ENCODE assay signal across 28 cellular contexts in the genomic region with DNA sequence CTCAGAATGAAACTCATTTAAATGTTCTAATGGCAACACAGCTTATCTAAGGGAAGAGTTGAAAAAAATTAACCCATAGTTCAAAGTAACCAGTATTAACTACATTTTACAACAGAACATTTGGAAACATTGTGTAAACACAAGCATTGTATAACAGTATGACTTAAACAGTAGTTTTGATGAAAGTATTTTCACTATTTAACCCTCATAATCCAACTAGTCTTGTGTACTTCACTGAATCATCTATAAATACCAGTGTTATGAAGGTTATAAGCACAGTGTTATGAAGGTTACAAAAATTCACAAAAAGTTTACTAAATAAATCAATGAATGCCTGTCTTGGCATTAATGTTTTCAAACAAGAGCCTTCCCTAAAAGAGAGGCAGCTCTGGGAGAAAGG.
DNase-seq lines count a peak whose midpoint lies in the region; ATAC-seq and TF ChIP-seq lines count a peak whose summit lies in the region.
"Had no signal": no experiment of that assay in that cellular context is flagged by ENCODE, and none has a peak within 500 bp of the region (broad histone marks: within the 10 kb centered on the region; RNA-seq: fewer than 3 reads in every experiment).

No MANE protein-coding gene starts in this region.

- no peak for ATAC-seq in gastroesophageal sphincter
- ATAC-seq: activated CD4-positive, CD25-positive, alpha-beta regulatory T cell treated with anti-CD3 and anti-CD28 coated beads, Interleukin-2, amount 50 U/mL, for 24 hours; activated naive CD8-positive, alpha-beta T cell treated with anti-CD3 and anti-CD28 coated beads, Interleukin-2, amount 50 U/mL, for 24 hours; activated T-cell treated with anti-CD3 and anti-CD28 coated beads, Interleukin-2, amount 50 U/mL, for 72 hours; naive thymus-derived CD8-positive, alpha-beta T cell; stimulated activated effector memory CD8-positive, alpha-beta T cell treated with anti-CD3 and anti-CD28 coated beads, Interleukin-12 subunit alpha, Interleukin-12 subunit beta, amount 100 ng/mL, for 72 hours; T-helper 17 cell had no signal

- no peak overlapping the region for H3K4me3 ChIP-seq in gastroesophageal sphincter
- no peak overlapping the region for H3K4me3 ChIP-seq in rectal smooth muscle tissue (ENCODE audit: low read length)
- H3K4me3 ChIP-seq: BLaER1, MG63, psoas muscle, upper lobe of left lung had no signal

- peak overlapping the region; percentile 8 for H3K27ac ChIP-seq in angular gyrus (ENCODE audit: low read depth, low read length)
- H3K27ac ChIP-seq in gastroesophageal sphincter, result peak overlapping the region in 3 of 4 donors; percentile 62 to 71 (median 67)
- H3K27ac ChIP-seq in rectal smooth muscle tissue (ENCODE audit: low read depth, low read length), result peak overlapping the region; percentile 16
- H3K27ac ChIP-seq: BLaER1, KMS-11 had no signal

- no peak for TF ChIP-seq POLR2A in gastroesophageal sphincter (IDR thresholded peaks at IDR 0.05)

- H3K4me1 ChIP-seq in gastroesophageal sphincter (peaks cover 14 to 67% (median 28%) of the 10 kb centered on the region in 3 donors), rectal smooth muscle tissue (ENCODE audit: control insufficient read depth, insufficient read depth, low read length) (peaks cover 34% of the 10 kb centered on the region)

- H3K27me3 ChIP-seq in gastroesophageal sphincter (no peaks in the 10 kb centered on the region), rectal smooth muscle tissue (ENCODE audit: control insufficient read depth, insufficient read depth, low read length) (no peaks in the 10 kb centered on the region)
- H3K27me3 ChIP-seq: BLaER1, MG63, upper lobe of left lung had no signal

- H3K9me3 ChIP-seq in gastroesophageal sphincter, result no peaks in the 10 kb centered on the region
- H3K9me3 ChIP-seq: MG63, psoas muscle, upper lobe of left lung had no signal

- peaks cover 0 to 9% of the 10 kb centered on the region in 2 donors for H3K36me3 ChIP-seq in gastroesophageal sphincter
- peaks cover 3% of the 10 kb centered on the region for H3K36me3 ChIP-seq in rectal smooth muscle tissue (ENCODE audit: control insufficient read depth, insufficient read depth, low read length)
- H3K36me3 ChIP-seq: MG63 had no signal

- TF ChIP-seq CTCF in gastroesophageal sphincter (IDR thresholded peaks at IDR 0.05), result no peak

- DNase-seq in HCEC 1CT (peak; percentile 25), RPMI8226 (no peak), NCI-H226 (no peak), DMS79 (lab: John Stamatoyannopoulos, UW) (no peak), NCI-H345 treated with DMSO at 0.1 percent for 48 hours (lab: John Stamatoyannopoulos, UW; ENCODE audit: unreplicated experiment) (no peak)
- DNase-seq: activated CD4-positive, alpha-beta T cell treated with anti-CD3 and anti-CD28 coated beads, Interleukin-2, amount 50 U/mL, for 48 hours; activated naive CD4-positive, alpha-beta T cell; activated naive CD8-positive, alpha-beta T cell treated with anti-CD3 and anti-CD28 coated beads, Interleukin-2, amount 50 U/mL, for 24 hours; activated T-cell treated with anti-CD3 and anti-CD28 coated beads, Interleukin-2, amount 50 U/mL, for 72 hours; DMS 273 treated with DMSO at 0.1 percent for 48 hours; GOT3; MG63; naive thymus-derived CD8-positive, alpha-beta T cell; NCI-H1105; NCI-H524 treated with DMSO at 0.1 percent for 48 hours; occipital lobe; psoas muscle; stimulated activated CD4-positive, alpha-beta T cell treated with anti-CD3 and anti-CD28 coated beads, Interleukin-15, amount 100 ng/mL, for 24 hours; stimulated activated CD4-positive, alpha-beta T cell treated with anti-CD3 and anti-CD28 coated beads, Interleukin-4, amount 100 ng/mL, for 4 hours; T-helper 17 cell had no signal

- H3K9ac ChIP-seq in rectal smooth muscle tissue (ENCODE audit: low read length), result no peak overlapping the region
- H3K9ac ChIP-seq: BLaER1, KMS-11 had no signal

- TF ChIP-seq EP300 in gastroesophageal sphincter (IDR thresholded peaks at IDR 0.05), result no peak

Comparison
In these comparisons a context has a peak if more than half of its experiments do, and no peak if none do; other contexts are left out.
1. H3K27ac ChIP-seq: peak in every context shown above with its lines; median percentile 67 in gastroesophageal sphincter; 16 in rectal smooth muscle tissue; 8 in angular gyrus.